Comparison of ENCODE assay signal across 16 cellular contexts in the genomic region with DNA sequence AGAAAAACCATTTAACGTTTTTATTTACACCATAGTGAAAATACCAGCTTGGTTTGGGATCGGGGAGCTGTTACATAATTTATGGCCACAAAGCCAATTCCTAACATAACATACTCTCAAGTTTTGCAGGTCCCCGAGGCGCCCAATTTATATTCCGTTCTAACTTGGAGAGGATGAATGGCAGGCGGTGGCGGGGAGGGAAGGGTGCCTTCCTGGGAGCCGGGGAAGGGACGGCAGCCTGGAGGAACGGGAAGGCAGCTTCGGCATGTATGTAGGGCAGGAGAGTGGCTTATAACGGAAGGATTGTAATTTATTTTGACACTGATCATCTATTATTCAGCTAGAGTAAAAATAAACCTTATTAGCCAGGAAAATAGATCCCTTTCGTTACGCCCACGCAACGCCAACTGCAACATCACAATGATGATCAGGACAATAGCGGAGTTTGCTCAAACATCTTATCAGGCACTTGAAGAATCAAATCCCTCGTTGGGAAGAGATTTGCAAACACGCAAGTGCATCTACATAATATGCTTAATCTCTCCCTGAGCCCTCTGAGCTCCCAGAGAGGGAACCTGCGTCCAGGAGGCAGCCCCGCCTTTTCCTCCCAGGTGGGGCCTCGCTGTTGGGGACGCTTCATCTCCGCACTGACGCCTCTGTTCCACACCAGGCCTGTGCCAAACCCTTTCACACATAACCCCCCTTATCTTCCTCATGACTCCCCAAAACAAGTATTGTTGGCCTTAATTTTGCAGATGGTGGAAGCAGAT.
DNase-seq lines count a peak whose midpoint lies in the region; ATAC-seq, FAIRE-seq and TF ChIP-seq lines count a peak whose summit lies in the region.
"Had no signal": no experiment of that assay in that cellular context is flagged by ENCODE, and none has a peak within 500 bp of the region (broad histone marks: within the 10 kb centered on the region; RNA-seq: fewer than 3 reads in every experiment).

No MANE protein-coding gene starts in this region.

- TF ChIP-seq CTCF in kidney (IDR thresholded peaks at IDR 0.05; ENCODE audit: borderline replicate concordance, extremely low read depth, insufficient read depth), result no peak
- TF ChIP-seq CTCF in upper lobe of right lung (IDR thresholded peaks at IDR 0.05), result no peak
- TF ChIP-seq CTCF in testis (IDR thresholded peaks at IDR 0.05), result no peak

- no peaks in the 10 kb centered on the region for H3K79me2 ChIP-seq in trophoblast cell (ENCODE audit: control insufficient read depth, insufficient read depth, low read length, poor library complexity)

- DNase-seq in cardiac septum (ENCODE audit: low spot score) (peak; percentile 39), left ventricle myocardium superior (no peak), NCI-H524 treated with DMSO at 0.1 percent for 48 hours (lab: John Stamatoyannopoulos, UW) (peak; percentile 25), kidney (peak; percentile 35), upper lobe of right lung (peak; percentile 15), testis (no peak), AML-193 (lab: John Stamatoyannopoulos, UW) (no peak), trophoblast cell (no peak)
- DNase-seq: CD8-positive, alpha-beta T cell; COR-L47; DMS53; HCEC 1CT; HFFc6 had no signal

- no peak overlapping the region for H3K18ac ChIP-seq in trophoblast cell (ENCODE audit: low read length)

- no peaks in the 10 kb centered on the region for H3K36me3 ChIP-seq in kidney (ENCODE audit: control insufficient read depth in 1 of 2, insufficient read depth in 2 of 2, low read length in 2 of 2)
- no peaks in the 10 kb centered on the region for H3K36me3 ChIP-seq in upper lobe of right lung
- H3K36me3 ChIP-seq in testis (ENCODE audit: low read depth, missing control alignments), result no peaks in the 10 kb centered on the region
- H3K36me3 ChIP-seq in trophoblast cell (ENCODE audit: control insufficient read depth in 1 of 2, insufficient read depth in 2 of 2, low read length in 2 of 2), result no peaks in the 10 kb centered on the region

- intact Hi-C loops in cardiac septum (cut with DNase I) (no loop called here), left ventricle myocardium superior (cut with micrococcal nuclease) (no loop called here), kidney (cut with DNase I) (no loop called here), upper lobe of right lung (cut with DNase I) (no loop called here), testis (cut with DNase I; ENCODE audit: low total_unique reads) (no loop called here)

- no peak overlapping the region for H2AK5ac ChIP-seq in trophoblast cell (ENCODE audit: low read length)

- H3K27me3 ChIP-seq in upper lobe of right lung (peaks cover 7% of the 10 kb centered on the region), testis (no peaks in the 10 kb centered on the region), trophoblast cell (ENCODE audit: insufficient read depth, low read length) (no peaks in the 10 kb centered on the region)

- no peaks in the 10 kb centered on the region for H3K79me1 ChIP-seq in trophoblast cell (ENCODE audit: low read length)

- no peak overlapping the region for H2BK12ac ChIP-seq in trophoblast cell (ENCODE audit: low read length)

- H4K8ac ChIP-seq in trophoblast cell (ENCODE audit: low read depth, low read length), result no peak overlapping the region

- WGBS in testis, 2 donors, result 73 to 74% methylated on average over 25 of the region's 25 CpGs
- WGBS in trophoblast cell (ENCODE audit: extremely low coverage, insufficient coverage, insufficient read length), result no CpG with 5 or more reads among the region's 25 CpGs

- no peak overlapping the region for H2AFZ ChIP-seq in trophoblast cell (ENCODE audit: insufficient read depth, low read length, poor library complexity)

- no peak for ATAC-seq in left ventricle myocardium superior
- no peak for ATAC-seq in upper lobe of right lung
- ATAC-seq: CD8-positive, alpha-beta T cell; HepG2 had no signal

- no peak overlapping the region for H3K14ac ChIP-seq in trophoblast cell (ENCODE audit: low read length)

- no peak overlapping the region for H3K23ac ChIP-seq in trophoblast cell (ENCODE audit: low read length)

- H3K4me3 ChIP-seq in kidney (ENCODE audit: low read length in 2 of 2), result no peak overlapping the region
- no peak overlapping the region for H3K4me3 ChIP-seq in upper lobe of right lung
- no peak overlapping the region for H3K4me3 ChIP-seq in testis
- no peak overlapping the region for H3K4me3 ChIP-seq in trophoblast cell (ENCODE audit: low read depth, low read length)

- no peak overlapping the region for H3K4me2 ChIP-seq in trophoblast cell (ENCODE audit: low read length)

- no peak for TF ChIP-seq POLR2A in testis (IDR thresholded peaks at IDR 0.05)

- H3K4me1 ChIP-seq in kidney (ENCODE audit: control insufficient read depth in 1 of 2, insufficient read depth in 1 of 2, low read depth in 1 of 2, low read length in 2 of 2) (no peaks in the 10 kb centered on the region), upper lobe of right lung (no peaks in the 10 kb centered on the region), testis (no peaks in the 10 kb centered on the region), trophoblast cell (ENCODE audit: control insufficient read depth in 1 of 2, insufficient read depth in 2 of 2, low read length in 2 of 2) (no peaks in the 10 kb centered on the region)

- H4K91ac ChIP-seq in trophoblast cell (ENCODE audit: low read depth, low read length), result no peak overlapping the region

- H2BK120ac ChIP-seq in trophoblast cell (ENCODE audit: insufficient read depth, low read length, poor library complexity), result no peak overlapping the region

- H3K9me3 ChIP-seq in kidney (ENCODE audit: control insufficient read depth in 1 of 2, low read length in 2 of 2), result peaks cover 0 to 10% of the 10 kb centered on the region in 2 donors
- H3K9me3 ChIP-seq in upper lobe of right lung, result no peaks in the 10 kb centered on the region
- no peaks in the 10 kb centered on the region for H3K9me3 ChIP-seq in testis
- peaks cover 18% of the 10 kb centered on the region for H3K9me3 ChIP-seq in trophoblast cell (ENCODE audit: insufficient read depth, low read depth, low read length)

- no peak overlapping the region for H2BK5ac ChIP-seq in trophoblast cell (ENCODE audit: low read depth, low read length, poor library complexity)

- H3K27ac ChIP-seq in kidney (ENCODE audit: low read depth in 2 of 2, low read length in 2 of 2), result no peak overlapping the region
- no peak overlapping the region for H3K27ac ChIP-seq in upper lobe of right lung
- H3K27ac ChIP-seq in testis, result no peak overlapping the region
- H3K27ac ChIP-seq in trophoblast cell (ENCODE audit: low read depth, low read length), result no peak overlapping the region

- H4K12ac ChIP-seq in trophoblast cell (ENCODE audit: low read depth, low read length), result no peak overlapping the region

- H3K9ac ChIP-seq in kidney (ENCODE audit: low read length in 2 of 2), result no peak overlapping the region
- no peak overlapping the region for H3K9ac ChIP-seq in trophoblast cell (ENCODE audit: low read length)

- FAIRE-seq in kidney (lab: Jason Lieb, UNC), result no peak
- FAIRE-seq: A204.1, HepG2, HTR-8/SVneo had no signal

- H3K4ac ChIP-seq in trophoblast cell (ENCODE audit: low read depth, low read length), result no peak overlapping the region

Comparison
In these comparisons a context has a peak if more than half of its experiments do, and no peak if none do; other contexts are left out.
1. DNase-seq: peak in cardiac septum (single experiment), NCI-H524 treated with DMSO at 0.1 percent for 48 hours (single experiment), kidney (single experiment) and upper lobe of right lung (single experiment); none in left ventricle myocardium superior (single experiment), testis (single experiment), AML-193 (0 of 2) and trophoblast cell (0 of 2).